Comparison of ENCODE assay signal across 38 cellular contexts in genomic region chr11:7983832-7984590, GRCh38. TPM values are rescaled to one million over a fixed set of nuclear protein-coding genes. Genes with fewer than 3 reads are reported as not detected.
"Had no signal": no experiment of that assay in that cellular context is flagged by ENCODE, and none has a peak within 500 bp of the region (broad histone marks: within the 10 kb centered on the region; RNA-seq: fewer than 3 reads in every experiment).

No MANE protein-coding gene starts in this region.

- DNase-seq: activated CD4-positive, alpha-beta memory T cell treated with anti-CD3 and anti-CD28 coated beads for 36 hours; activated CD4-positive, alpha-beta T cell treated with anti-CD3 and anti-CD28 coated beads for 36 hours; activated CD4-positive, alpha-beta T cell treated with anti-CD3 and anti-CD28 coated beads, Interleukin-2, amount 10 ng/mL, durations not matched to agents 24 days and 14 days; activated CD4-positive, CD25-positive, alpha-beta regulatory T cell; activated CD4-positive, CD25-positive, alpha-beta regulatory T cell treated with anti-CD3 and anti-CD28 coated beads, Interleukin-2, amount 50 U/mL, for 72 hours; activated CD8-positive, alpha-beta memory T cell treated with anti-CD3 and anti-CD28 coated beads, Interleukin-2, amount 10 ng/mL, durations not matched to agents 7 days and 5 days; activated CD8-positive, alpha-beta memory T cell treated with anti-CD3 and anti-CD28 coated beads, Interleukin-2, amount 50 U/mL, for 4 hours; activated CD8-positive, alpha-beta T cell treated with anti-CD3 and anti-CD28 coated beads, Interleukin-2, amount 10 ng/mL, durations not matched to agents 7 days and 5 days; activated gamma-delta T cell; activated naive CD4-positive, alpha-beta T cell; activated naive CD4-positive, alpha-beta T cell treated with anti-CD3 and anti-CD28 coated beads, Interleukin-2, amount 10 ng/mL, durations not matched to agents 7 days and 5 days; activated naive CD8-positive, alpha-beta T cell treated with anti-CD3 and anti-CD28 coated beads, Interleukin-2, amount 10 ng/mL, durations not matched to agents 7 days and 5 days; activated T-cell treated with anti-CD3 and anti-CD28 coated beads, Interleukin-2, amount 50 U/mL, for 1 hour; activated T-cell treated with anti-CD3 and anti-CD28 coated beads, Interleukin-2, amount 50 U/mL, for 48 hours; brain microvascular endothelial cell; dorsolateral prefrontal cortex; effector memory CD4-positive, alpha-beta T cell; endodermal cell; erythroblast; foreskin keratinocyte; gastrocnemius medialis; glutamatergic neuron; SW 1271; T-cell; T1000; WERI-Rb-1 had no signal

- H3K27ac ChIP-seq: brain microvascular endothelial cell, coronary artery, dorsolateral prefrontal cortex, esophagus muscularis mucosa, foreskin keratinocyte, gastrocnemius medialis, WERI-Rb-1 had no signal

- H3K4me3 ChIP-seq: coronary artery, dorsolateral prefrontal cortex, esophagus muscularis mucosa, gastrocnemius medialis had no signal

- H3K9me3 ChIP-seq: esophagus muscularis mucosa, gastrocnemius medialis had no signal

- H3K4me3 Mint-ChIP-seq: activated CD4-positive, alpha-beta memory T cell treated with anti-CD3 and anti-CD28 coated beads for 36 hours; activated CD4-positive, alpha-beta T cell treated with anti-CD3 and anti-CD28 coated beads for 36 hours; activated CD4-positive, alpha-beta T cell treated with anti-CD3 and anti-CD28 coated beads, Interleukin-2, amount 10 ng/mL, durations not matched to agents 24 days and 14 days; activated CD8-positive, alpha-beta memory T cell treated with anti-CD3 and anti-CD28 coated beads, Interleukin-2, amount 10 ng/mL, durations not matched to agents 7 days and 5 days; activated CD8-positive, alpha-beta T cell treated with anti-CD3 and anti-CD28 coated beads, Interleukin-2, amount 10 ng/mL, durations not matched to agents 7 days and 5 days; activated naive CD4-positive, alpha-beta T cell treated with anti-CD3 and anti-CD28 coated beads, Interleukin-2, amount 10 ng/mL, durations not matched to agents 7 days and 5 days; activated naive CD8-positive, alpha-beta T cell treated with anti-CD3 and anti-CD28 coated beads, Interleukin-2, amount 10 ng/mL, durations not matched to agents 7 days and 5 days; central memory CD8-positive, alpha-beta T cell; dendritic cell treated with granulocyte-macrophage colony-stimulating factor and Interleukin-4, amounts not matched to agents 40 ng/mL and 50 ng/mL, for 4 days; endodermal cell; T-cell; T-helper 1 cell treated with Interleukin-12 subunit alpha and Interleukin-12 subunit beta and Interleukin-4 antibody, amounts not matched to agents 30 μg/mL and 1 μg/mL, for 36 hours; T-helper 2 cell treated with Interferon-gamma antibody and Interleukin-4, amounts not matched to agents 5 μg/mL and 100 μg/mL, for 36 hours had no signal

- FAIRE-seq: astrocyte, bronchial epithelial cell had no signal

- H3K27me3 Mint-ChIP-seq: activated CD4-positive, alpha-beta memory T cell treated with anti-CD3 and anti-CD28 coated beads for 36 hours; activated CD4-positive, alpha-beta T cell treated with anti-CD3 and anti-CD28 coated beads for 36 hours; activated CD4-positive, alpha-beta T cell treated with anti-CD3 and anti-CD28 coated beads, Interleukin-2, amount 10 ng/mL, durations not matched to agents 24 days and 14 days; activated CD8-positive, alpha-beta memory T cell treated with anti-CD3 and anti-CD28 coated beads, Interleukin-2, amount 10 ng/mL, durations not matched to agents 7 days and 5 days; activated naive CD4-positive, alpha-beta T cell treated with anti-CD3 and anti-CD28 coated beads, Interleukin-2, amount 10 ng/mL, durations not matched to agents 7 days and 5 days; activated naive CD8-positive, alpha-beta T cell treated with anti-CD3 and anti-CD28 coated beads, Interleukin-2, amount 10 ng/mL, durations not matched to agents 7 days and 5 days; central memory CD8-positive, alpha-beta T cell; T-cell had no signal

- H3K36me3 ChIP-seq: brain microvascular endothelial cell, gastrocnemius medialis had no signal

- H3K27ac Mint-ChIP-seq: activated CD4-positive, alpha-beta memory T cell treated with anti-CD3 and anti-CD28 coated beads for 36 hours; activated CD4-positive, alpha-beta T cell treated with anti-CD3 and anti-CD28 coated beads for 36 hours; activated CD4-positive, alpha-beta T cell treated with anti-CD3 and anti-CD28 coated beads, Interleukin-2, amount 10 ng/mL, durations not matched to agents 24 days and 14 days; activated CD8-positive, alpha-beta memory T cell treated with anti-CD3 and anti-CD28 coated beads, Interleukin-2, amount 10 ng/mL, durations not matched to agents 7 days and 5 days; activated CD8-positive, alpha-beta T cell treated with anti-CD3 and anti-CD28 coated beads, Interleukin-2, amount 10 ng/mL, durations not matched to agents 7 days and 5 days; activated naive CD4-positive, alpha-beta T cell treated with anti-CD3 and anti-CD28 coated beads, Interleukin-2, amount 10 ng/mL, durations not matched to agents 7 days and 5 days; activated naive CD8-positive, alpha-beta T cell treated with anti-CD3 and anti-CD28 coated beads, Interleukin-2, amount 10 ng/mL, durations not matched to agents 7 days and 5 days; dendritic cell treated with granulocyte-macrophage colony-stimulating factor and Interleukin-4, amounts not matched to agents 40 ng/mL and 50 ng/mL, for 4 days; endodermal cell; T-helper 1 cell treated with Interleukin-12 subunit alpha and Interleukin-12 subunit beta and Interleukin-4 antibody, amounts not matched to agents 30 μg/mL and 1 μg/mL, for 36 hours; T-helper 2 cell treated with Interferon-gamma antibody and Interleukin-4, amounts not matched to agents 5 μg/mL and 100 μg/mL, for 36 hours had no signal

- ATAC-seq: activated CD4-positive, alpha-beta T cell treated with anti-CD3 and anti-CD28 coated beads for 36 hours; activated CD8-positive, alpha-beta memory T cell treated with anti-CD3 and anti-CD28 coated beads, Interleukin-2, amount 10 ng/mL, durations not matched to agents 7 days and 5 days; activated CD8-positive, alpha-beta T cell treated with anti-CD3 and anti-CD28 coated beads, Interleukin-2, amount 10 ng/mL, durations not matched to agents 7 days and 5 days; activated naive CD4-positive, alpha-beta T cell treated with anti-CD3 and anti-CD28 coated beads, Interleukin-2, amount 50 U/mL, for 72 hours; foreskin keratinocyte; gastrocnemius medialis; T-cell had no signal

- H3K27me3 ChIP-seq: brain microvascular endothelial cell, dorsolateral prefrontal cortex, esophagus muscularis mucosa, foreskin keratinocyte, gastrocnemius medialis had no signal

RNA-seq across cellular contexts. Expression of gene NLRP10, which starts 18.8 kb away (rescaled TPM):
- total RNA-seq: activated CD4-positive, alpha-beta memory T cell treated with anti-CD3 and anti-CD28 coated beads for 36 hours; activated CD4-positive, alpha-beta T cell treated with anti-CD3 and anti-CD28 coated beads for 36 hours; activated CD4-positive, alpha-beta T cell treated with anti-CD3 and anti-CD28 coated beads, Interleukin-2, amount 10 ng/mL, durations not matched to agents 24 days and 14 days; activated CD8-positive, alpha-beta memory T cell treated with anti-CD3 and anti-CD28 coated beads for 36 hours; activated CD8-positive, alpha-beta memory T cell treated with anti-CD3 and anti-CD28 coated beads, Interleukin-2, amount 10 ng/mL, durations not matched to agents 7 days and 5 days; activated CD8-positive, alpha-beta T cell treated with anti-CD3 and anti-CD28 coated beads, Interleukin-2, amount 10 ng/mL, durations not matched to agents 7 days and 5 days; activated naive CD4-positive, alpha-beta T cell treated with anti-CD3 and anti-CD28 coated beads, Interleukin-2, amount 50 U/mL, for 72 hours; activated naive CD8-positive, alpha-beta T cell treated with anti-CD3 and anti-CD28 coated beads, Interleukin-2, amount 10 ng/mL, durations not matched to agents 7 days and 5 days; cardiac septum; cerebellum; esophagus muscularis mucosa; gastrocnemius medialis; T-cell had no signal

RNA-seq across cellular contexts. Expression of gene OR10A3, which starts 42.5 kb away (rescaled TPM):
- total RNA-seq: activated CD4-positive, alpha-beta memory T cell treated with anti-CD3 and anti-CD28 coated beads for 36 hours; activated CD4-positive, alpha-beta T cell treated with anti-CD3 and anti-CD28 coated beads for 36 hours; activated CD4-positive, alpha-beta T cell treated with anti-CD3 and anti-CD28 coated beads, Interleukin-2, amount 10 ng/mL, durations not matched to agents 24 days and 14 days; activated CD8-positive, alpha-beta memory T cell treated with anti-CD3 and anti-CD28 coated beads for 36 hours; activated CD8-positive, alpha-beta memory T cell treated with anti-CD3 and anti-CD28 coated beads, Interleukin-2, amount 10 ng/mL, durations not matched to agents 7 days and 5 days; activated CD8-positive, alpha-beta T cell treated with anti-CD3 and anti-CD28 coated beads, Interleukin-2, amount 10 ng/mL, durations not matched to agents 7 days and 5 days; activated naive CD4-positive, alpha-beta T cell treated with anti-CD3 and anti-CD28 coated beads, Interleukin-2, amount 50 U/mL, for 72 hours; activated naive CD8-positive, alpha-beta T cell treated with anti-CD3 and anti-CD28 coated beads, Interleukin-2, amount 10 ng/mL, durations not matched to agents 7 days and 5 days; astrocyte; bronchial epithelial cell; cardiac septum; cerebellum; dorsolateral prefrontal cortex; endodermal cell; esophagus muscularis mucosa; foreskin keratinocyte; gastrocnemius medialis; T-cell had no signal
- polyA plus RNA-seq: foreskin keratinocyte had no signal

RNA-seq across cellular contexts. Expression of gene OR10A6, which starts 52.9 kb away (rescaled TPM):
- total RNA-seq: activated CD4-positive, alpha-beta memory T cell treated with anti-CD3 and anti-CD28 coated beads for 36 hours; activated CD4-positive, alpha-beta T cell treated with anti-CD3 and anti-CD28 coated beads for 36 hours; activated CD4-positive, alpha-beta T cell treated with anti-CD3 and anti-CD28 coated beads, Interleukin-2, amount 10 ng/mL, durations not matched to agents 24 days and 14 days; activated CD8-positive, alpha-beta memory T cell treated with anti-CD3 and anti-CD28 coated beads for 36 hours; activated CD8-positive, alpha-beta memory T cell treated with anti-CD3 and anti-CD28 coated beads, Interleukin-2, amount 10 ng/mL, durations not matched to agents 7 days and 5 days; activated CD8-positive, alpha-beta T cell treated with anti-CD3 and anti-CD28 coated beads, Interleukin-2, amount 10 ng/mL, durations not matched to agents 7 days and 5 days; activated naive CD4-positive, alpha-beta T cell treated with anti-CD3 and anti-CD28 coated beads, Interleukin-2, amount 50 U/mL, for 72 hours; activated naive CD8-positive, alpha-beta T cell treated with anti-CD3 and anti-CD28 coated beads, Interleukin-2, amount 10 ng/mL, durations not matched to agents 7 days and 5 days; bronchial epithelial cell; cardiac septum; cerebellum; dorsolateral prefrontal cortex; endodermal cell; esophagus muscularis mucosa; gastrocnemius medialis; T-cell had no signal
- polyA plus RNA-seq: foreskin keratinocyte had no signal
